In genomic region chr1:223843934-223844333, GRCh38 we compare ENCODE assay signal across 10 cellular contexts. TPM values are rescaled to one million over a fixed set of nuclear protein-coding genes. Genes with fewer than 3 reads are reported as not detected.
DNase-seq lines count a peak whose midpoint lies in the region; ATAC-seq, FAIRE-seq and TF ChIP-seq lines count a peak whose summit lies in the region.
"Had no signal": no experiment of that assay in that cellular context is flagged by ENCODE, and none has a peak within 500 bp of the region (broad histone marks: within the 10 kb centered on the region; RNA-seq: fewer than 3 reads in every experiment).

No MANE protein-coding gene starts in this region.

- ATAC-seq in gastrocnemius medialis: no peak

- peak overlapping the region in 1 of 4 donors; percentile 100 for H3K27ac ChIP-seq in gastrocnemius medialis

- no peaks in the 10 kb centered on the region for H3K36me3 ChIP-seq in gastrocnemius medialis

- intact Hi-C loops in gastrocnemius medialis (cut with DNase I; ENCODE audit: low total_unique reads): no loop called here

- no peaks in the 10 kb centered on the region for H3K27me3 ChIP-seq in gastrocnemius medialis

- TF ChIP-seq POLR2A in GM12892 (IDR thresholded peaks at IDR 0.05; ENCODE audit: low read depth, low read length): no peak
- no peak for TF ChIP-seq POLR2A in gastrocnemius medialis (IDR thresholded peaks at IDR 0.05)

- peaks cover 23 to 44% of the 10 kb centered on the region in 2 donors for H3K4me1 ChIP-seq in gastrocnemius medialis

- DNase-seq in GM12892 (ENCODE audit: insufficient read length) (no peak), RCC 7860 (ENCODE audit: low spot score) (peak; percentile 29), epithelial cell of proximal tubule (ENCODE audit: low read depth) (no peak), gastrocnemius medialis (no peak), NCI-H510A treated with DMSO at 0.1 percent for 48 hours (lab: John Stamatoyannopoulos, UW) (no peak), GM13976 (ENCODE audit: low spot score) (no peak), iPS-NIHi11 (ENCODE audit: low spot score) (no peak)
- DNase-seq: activated effector memory CD4-positive, alpha-beta T cell treated with Interleukin-2 at 50 U/mL for 16 hours; NCI-H2029; retina had no signal

- no peaks in the 10 kb centered on the region for H3K9me3 ChIP-seq in gastrocnemius medialis

- in situ Hi-C loops in gastrocnemius medialis (cut with MboI; ENCODE audit: low sequenced_read_pairs in 4 of 4) (no loop called here), GM13976 (cut with MboI; ENCODE audit: low sequenced_read_pairs, unreplicated experiment) (no loop called here)

- FAIRE-seq in GM12892 (lab: Jason Lieb, UNC) (peak; percentile 17), RCC 7860 (lab: Jason Lieb, UNC) (no peak)

- peak overlapping the region; percentile 81 for H3K4me3 ChIP-seq in epithelial cell of proximal tubule (ENCODE audit: low read depth, low read length)
- H3K4me3 ChIP-seq in gastrocnemius medialis: peak overlapping the region in 3 of 4 donors; percentile 7 to 93 (median 75)

- TF ChIP-seq CTCF in epithelial cell of proximal tubule (conservative IDR thresholded peaks at IDR 0.05; ENCODE audit: low read depth, low read length) (no peak), gastrocnemius medialis (IDR thresholded peaks at IDR 0.05 in 4 of 5, conservative IDR thresholded peaks at IDR 0.05 in 1 of 5) (no peak), GM13976 (IDR thresholded peaks at IDR 0.05; ENCODE audit: borderline replicate concordance, control extremely low read depth, extremely low read depth, insufficient read depth, missing control alignments) (no peak)

RNA-seq across cellular contexts. Expression of gene TP53BP2, which starts 1.8 kb away (rescaled TPM):
- polyA plus RNA-seq in GM12892 (2012; ENCODE audit: missing spikeins): 12.6 TPM
- 37.9 and 102 TPM in 2 replicates for total RNA-seq in epithelial cell of proximal tubule
- 10 to 100 TPM; 22.2 to 85.1 (median 38.8) TPM for total RNA-seq in gastrocnemius medialis
